9 cellular contexts compared by ENCODE assay signal in the genomic region with DNA sequence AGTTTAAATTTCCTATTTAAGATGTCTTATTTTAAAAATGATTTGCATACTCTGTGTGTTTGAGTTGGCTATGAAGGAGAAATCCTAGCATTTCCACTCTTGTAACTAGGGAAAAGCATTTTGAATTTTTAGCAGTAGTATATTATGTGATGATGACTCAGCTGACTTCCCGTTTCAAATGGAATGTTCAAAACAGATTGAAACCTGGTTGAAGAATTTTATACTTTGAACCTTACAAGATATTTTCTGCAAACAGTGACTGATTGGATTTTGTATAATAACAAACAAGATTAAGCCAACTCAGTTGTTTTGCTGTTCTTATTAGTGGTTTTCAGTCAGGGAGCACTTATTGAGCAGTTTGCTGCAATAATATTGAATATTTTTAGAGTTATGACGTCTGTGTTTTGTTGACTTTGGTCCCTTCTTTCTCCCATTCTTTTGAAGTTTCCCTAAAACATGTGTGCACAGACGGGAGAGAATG. TPM values are rescaled to one million over a fixed set of nuclear protein-coding genes. Genes with fewer than 3 reads are reported as not detected.
A peak's percentile ranks its signal among the peaks of the same experiment; 100 is the strongest.
DNase-seq lines count a peak whose midpoint lies in the region; ATAC-seq, FAIRE-seq and TF ChIP-seq lines count a peak whose summit lies in the region.
"Had no signal": no experiment of that assay in that cellular context is flagged by ENCODE, and none has a peak within 500 bp of the region (broad histone marks: within the 10 kb centered on the region; RNA-seq: fewer than 3 reads in every experiment).

No MANE protein-coding gene starts in this region.

- peaks cover 49 to 68% (median 61%) of the 10 kb centered on the region in 3 donors for H3K4me1 Mint-ChIP-seq in IgD-negative memory B cell

- in situ Hi-C loops in astrocyte of the cerebellum (cut with HindIII; ENCODE audit: low sequenced_read_pairs), result no loop called here

- no peak overlapping the region for H3K4me3 ChIP-seq in astrocyte of the cerebellum (ENCODE audit: low read depth, low read length)
- peak overlapping the region; percentile 18 to 19 for H3K4me3 ChIP-seq in kidney (ENCODE audit: low read length in 2 of 2)
- no peak overlapping the region for H3K4me3 ChIP-seq in testis
- H3K4me3 ChIP-seq: SJCRH30 had no signal

- no peaks in the 10 kb centered on the region for H3K9me3 ChIP-seq in kidney (ENCODE audit: control insufficient read depth in 1 of 2, low read length in 2 of 2)
- no peaks in the 10 kb centered on the region for H3K9me3 ChIP-seq in testis
- H3K9me3 ChIP-seq: SJCRH30 had no signal

- TF ChIP-seq CTCF in astrocyte of the cerebellum (IDR thresholded peaks at IDR 0.05; ENCODE audit: low read depth, low read length, missing control alignments), result no peak
- no peak for TF ChIP-seq CTCF in kidney (IDR thresholded peaks at IDR 0.05; ENCODE audit: borderline replicate concordance, extremely low read depth, insufficient read depth)
- no peak for TF ChIP-seq CTCF in testis (IDR thresholded peaks at IDR 0.05)

- no peak for TF ChIP-seq POLR2A in testis (IDR thresholded peaks at IDR 0.05)

- H3K9ac ChIP-seq in kidney (ENCODE audit: low read length in 2 of 2), result no peak overlapping the region

- ATAC-seq in HG03175 (IDR thresholded peaks at IDR 0.05; ENCODE audit: unreplicated experiment) (no peak), HG02884 (IDR thresholded peaks at IDR 0.05; ENCODE audit: unreplicated experiment) (no peak)

- no peaks in the 10 kb centered on the region for H3K9me3 Mint-ChIP-seq in IgD-negative memory B cell

- H3K4me3 Mint-ChIP-seq in IgD-negative memory B cell, result peak overlapping the region in 1 of 4 donors; percentile 7

- intact Hi-C loops in kidney (cut with DNase I) (no loop called here), testis (cut with DNase I; ENCODE audit: low total_unique reads) (no loop called here)

- no peaks in the 10 kb centered on the region for H3K27me3 ChIP-seq in testis
- H3K27me3 ChIP-seq: SJCRH30 had no signal

- DNase-seq in astrocyte of the cerebellum (ENCODE audit: low read depth), result peak; percentile 39
- no peak for DNase-seq in kidney
- DNase-seq in testis, result no peak
- DNase-seq in activated CD8-positive, alpha-beta memory T cell treated with anti-CD3 and anti-CD28 coated beads for 24 hours, result no peak
- no peak for DNase-seq in H4 (ENCODE audit: low spot score)
- DNase-seq: SJCRH30 had no signal

- peaks cover 33 to 67% of the 10 kb centered on the region in 2 donors for H3K4me1 ChIP-seq in kidney (ENCODE audit: control insufficient read depth in 1 of 2, insufficient read depth in 1 of 2, low read depth in 1 of 2, low read length in 2 of 2)
- peaks cover 74% of the 10 kb centered on the region for H3K4me1 ChIP-seq in testis
- H3K4me1 ChIP-seq: SJCRH30 had no signal

- WGBS in testis, 2 donors, result 21 to 24% methylated on average over 3 of the region's 3 CpGs

- H3K27ac Mint-ChIP-seq in IgD-negative memory B cell, result peak overlapping the region; percentile 29 to 59 (median 55)

- H3K27me3 Mint-ChIP-seq in IgD-negative memory B cell, result no peaks in the 10 kb centered on the region

- peaks cover 12% of the 10 kb centered on the region for H3K36me3 Mint-ChIP-seq in IgD-negative memory B cell

- peak; percentile 58 for FAIRE-seq in kidney (lab: Jason Lieb, UNC)

- H3K36me3 ChIP-seq in kidney (ENCODE audit: control insufficient read depth in 1 of 2, insufficient read depth in 2 of 2, low read length in 2 of 2), result no peaks in the 10 kb centered on the region
- no peaks in the 10 kb centered on the region for H3K36me3 ChIP-seq in testis (ENCODE audit: low read depth, missing control alignments)

- peak overlapping the region; percentile 30 to 71 for H3K27ac ChIP-seq in kidney (ENCODE audit: low read depth in 2 of 2, low read length in 2 of 2)
- H3K27ac ChIP-seq in testis, result peak overlapping the region; percentile 9 to 44
- H3K27ac ChIP-seq: SJCRH30 had no signal

RNA-seq across cellular contexts. Expression of a gene that starts 8.0 kb away (rescaled TPM):
- polyA plus RNA-seq in IgD-negative memory B cell, result 26.3 TPM
- 61.9 TPM for total RNA-seq in kidney
- 8.0 TPM for polyA plus RNA-seq in kidney (ENCODE audit: insufficient read depth, low read depth, low replicate concordance)
- total RNA-seq in testis, result 100 to 1,000 TPM in 1 of 2 donors, 10 to 100 TPM in 1; 94.1 to 103 TPM
- 32.3 TPM for polyA plus RNA-seq in testis (ENCODE audit: insufficient read depth, low read depth, low replicate concordance)
- 9.7 and 10.1 TPM in 2 replicates for total RNA-seq in H4 (2014; rRNA removed; shearing (Covaris generic))

Comparison
In these comparisons a context has a peak if more than half of its experiments do, and no peak if none do; other contexts are left out.
1. H3K4me3 ChIP-seq: peak in kidney (2 of 2); none in astrocyte of the cerebellum (single experiment) and testis (0 of 2).